ENCODE assay signal across 21 cellular contexts in genomic region chr6:129648819-129649491, GRCh38.
DNase-seq lines count a peak whose midpoint lies in the region; ATAC-seq, FAIRE-seq and TF ChIP-seq lines count a peak whose summit lies in the region.
"Had no signal": no experiment of that assay in that cellular context is flagged by ENCODE, and none has a peak within 500 bp of the region (broad histone marks: within the 10 kb centered on the region; RNA-seq: fewer than 3 reads in every experiment).

No MANE protein-coding gene starts in this region.

- TF ChIP-seq CTCF in A549 (IDR thresholded peaks at IDR 0.05) (no peak), HEK293 (tag by site-specific recombination; IDR thresholded peaks at IDR 0.05) (no peak), upper lobe of left lung (IDR thresholded peaks at IDR 0.05) (no peak), smooth muscle cell (IDR thresholded peaks at IDR 0.05; ENCODE audit: borderline replicate concordance, insufficient read depth, poor library complexity, severe bottlenecking) (no peak)

- no peak overlapping the region for H3K4me2 ChIP-seq in A549
- no peak overlapping the region for H3K4me2 ChIP-seq in smooth muscle cell
- H3K4me2 ChIP-seq: KMS-11, PC-9 had no signal

- H3K79me2 ChIP-seq in smooth muscle cell (ENCODE audit: low read depth), result no peaks in the 10 kb centered on the region

- no peaks in the 10 kb centered on the region for H3K9me3 ChIP-seq in A549
- H3K9me3 ChIP-seq in HEK293 (ENCODE audit: control insufficient read depth, insufficient read depth, low read depth, low read length), result no peaks in the 10 kb centered on the region
- no peaks in the 10 kb centered on the region for H3K9me3 ChIP-seq in upper lobe of left lung
- H3K9me3 ChIP-seq in smooth muscle cell (replicated peaks; ENCODE audit: low read depth), result no peaks in the 10 kb centered on the region
- H3K9me3 ChIP-seq: SJSA1 had no signal

- H2AFZ ChIP-seq in smooth muscle cell (ENCODE audit: low read depth), result no peak overlapping the region
- H2AFZ ChIP-seq: GM23248, PC-9 had no signal

- no peak for TF ChIP-seq RAD21 in A549 (conservative IDR thresholded peaks at IDR 0.05 in 1 of 2, IDR thresholded peaks at IDR 0.05 in 1 of 2)

- DNase-seq in A549 (ENCODE audit: low read depth in 1 of 2, low spot score in 1 of 2) (no peak), erythroblast (lab: John Stamatoyannopoulos, UW) (peak; percentile 29 to 49), mucosa of gallbladder (ENCODE audit: low spot score) (no peak), upper lobe of left lung (no peak), smooth muscle cell (lab: John Stamatoyannopoulos, UW; ENCODE audit: unreplicated experiment) (no peak)
- DNase-seq in T-helper 2 cell treated with Interferon-gamma antibody and Interleukin-4, amounts not matched to agents 5 μg/mL and 100 μg/mL, for 36 hours (ENCODE audit: low spot score), result no peak
- DNase-seq: DMS153, GM23248, MV-4-11, NCI-H1694 treated with DMSO at 0.1 percent for 48 hours, NCI-H226, NCI-H524, PC-9 had no signal

- POLR2A ChIA-PET in A549 (lab: Yijun Ruan, JAX), result interaction anchor here (0.6 kb wide), 1 partner anchor 12 kb away, joined by 4 read pairs; no protein-coding TSS in a partner anchor
- POLR2A ChIA-PET in HEK293 (lab: Yijun Ruan, JAX), result no interaction called here

- 87% methylated on average over 13 of the region's 15 CpGs for WGBS in A549 (ENCODE audit: missing lambda C conversion rate)
- 84 to 91% methylated on average over 15 of the region's 15 CpGs for WGBS in upper lobe of left lung, 2 donors
- 72% methylated on average over 15 of the region's 15 CpGs for WGBS in smooth muscle cell (ENCODE audit: low lambda C conversion rate)

- H3K4me1 Mint-ChIP-seq in T-helper 2 cell treated with Interferon-gamma antibody and Interleukin-4, amounts not matched to agents 5 μg/mL and 100 μg/mL, for 36 hours (ENCODE audit: low read depth), result peaks cover 12% of the 10 kb centered on the region

- H3K4me1 ChIP-seq in A549 (peaks cover 84% of the 10 kb centered on the region), HEK293 (ENCODE audit: control insufficient read depth, insufficient read depth, low read length) (peaks cover 16% of the 10 kb centered on the region), upper lobe of left lung (peaks cover 30 to 62% (median 40%) of the 10 kb centered on the region in 4 donors), smooth muscle cell (ENCODE audit: low read depth) (peaks cover 7% of the 10 kb centered on the region)

- CTCF ChIA-PET in A549 (lab: Yijun Ruan, JAX) (interaction anchor here (0.7 to 1.5 kb wide), 2 partner anchors 13 to 51 kb away, joined by 6 to 7 read pairs; no protein-coding TSS in a partner anchor), HEK293 (lab: Yijun Ruan, JAX) (interaction anchor here (0.7 kb wide), 1 partner anchor 494 kb away, joined by 3 read pairs; no protein-coding TSS in a partner anchor)

- H3K27ac ChIP-seq in A549 (peak overlapping the region; percentile 91 to 95; a peak in 5 of 6 replicates), HEK293 (ENCODE audit: extremely low read depth, low read depth, low read length) (no peak overlapping the region), upper lobe of left lung (peak overlapping the region in 2 of 4 donors; percentile 36 to 80), smooth muscle cell (ENCODE audit: low read depth) (no peak overlapping the region)
- H3K27ac ChIP-seq: 22Rv1, GM23248, KMS-11, PC-9, SJSA1 had no signal

- no peak for FAIRE-seq in A549 (lab: Jason Lieb, UNC)
- FAIRE-seq: GM12891, HepG2 had no signal

- no peak overlapping the region for H3K9ac ChIP-seq in smooth muscle cell (ENCODE audit: low read depth)
- H3K9ac ChIP-seq: GM23248, KMS-11 had no signal

- no peaks in the 10 kb centered on the region for H4K20me1 ChIP-seq in smooth muscle cell (ENCODE audit: low read depth)

- H3K36me3 Mint-ChIP-seq in T-helper 2 cell treated with Interferon-gamma antibody and Interleukin-4, amounts not matched to agents 5 μg/mL and 100 μg/mL, for 36 hours (ENCODE audit: low read depth), result peaks cover 1% of the 10 kb centered on the region
- H3K36me3 Mint-ChIP-seq: CD14-positive monocyte had no signal

- H3F3A ChIP-seq in smooth muscle cell (ENCODE audit: low read depth), result no peaks in the 10 kb centered on the region

- peak overlapping the region; percentile 56 for H3K27ac Mint-ChIP-seq in T-helper 2 cell treated with Interferon-gamma antibody and Interleukin-4, amounts not matched to agents 5 μg/mL and 100 μg/mL, for 36 hours
- H3K27ac Mint-ChIP-seq: CD14-positive monocyte had no signal

- TF ChIP-seq EP300 in A549 (IDR thresholded peaks at IDR 0.05) (no peak), upper lobe of left lung (IDR thresholded peaks at IDR 0.05) (no peak)

- H3K4me3 Mint-ChIP-seq in T-helper 2 cell treated with Interferon-gamma antibody and Interleukin-4, amounts not matched to agents 5 μg/mL and 100 μg/mL, for 36 hours, result no peak overlapping the region
- H3K4me3 Mint-ChIP-seq: CD14-positive monocyte had no signal

- no peaks in the 10 kb centered on the region for H3K36me3 ChIP-seq in HEK293 (ENCODE audit: control insufficient read depth in 2 of 2, insufficient read depth in 1 of 2, low read length in 2 of 2)
- no peaks in the 10 kb centered on the region for H3K36me3 ChIP-seq in upper lobe of left lung
- no peaks in the 10 kb centered on the region for H3K36me3 ChIP-seq in smooth muscle cell (ENCODE audit: low read depth)
- H3K36me3 ChIP-seq: SJSA1 had no signal

- no peak for TF ChIP-seq POLR2A in A549 (IDR thresholded peaks at IDR 0.05; ENCODE audit: low read length)
- TF ChIP-seq POLR2A in erythroblast (IDR thresholded peaks at IDR 0.05; ENCODE audit: low read length), result no peak
- no peak for TF ChIP-seq POLR2A in upper lobe of left lung (IDR thresholded peaks at IDR 0.05)

- H3K27me3 ChIP-seq in upper lobe of left lung (no peaks in the 10 kb centered on the region), smooth muscle cell (ENCODE audit: low read depth) (no peaks in the 10 kb centered on the region)
- H3K27me3 ChIP-seq: SJSA1 had no signal

- H3K9me3 Mint-ChIP-seq in T-helper 2 cell treated with Interferon-gamma antibody and Interleukin-4, amounts not matched to agents 5 μg/mL and 100 μg/mL, for 36 hours, result no peaks in the 10 kb centered on the region
- H3K9me3 Mint-ChIP-seq: CD14-positive monocyte had no signal

- ATAC-seq in A549, result no peak
- no peak for ATAC-seq in HG03342 (IDR thresholded peaks at IDR 0.05; ENCODE audit: unreplicated experiment)
- ATAC-seq in upper lobe of left lung (ENCODE audit: low FRiP score in 2 of 2), result no peak
- ATAC-seq: HepG2 had no signal

- H3K4me3 ChIP-seq in A549, result no peak overlapping the region
- no peak overlapping the region for H3K4me3 ChIP-seq in HEK293 (ENCODE audit: low read depth, low read length)
- H3K4me3 ChIP-seq in upper lobe of left lung, result no peak overlapping the region
- no peak overlapping the region for H3K4me3 ChIP-seq in smooth muscle cell
- H3K4me3 ChIP-seq: GM23248, PC-9, SJSA1 had no signal

- H3K27me3 Mint-ChIP-seq in T-helper 2 cell treated with Interferon-gamma antibody and Interleukin-4, amounts not matched to agents 5 μg/mL and 100 μg/mL, for 36 hours (ENCODE audit: low read depth), result peaks cover 2% of the 10 kb centered on the region

TF ChIP-seq in A549, 52 proteins besides CTCF, POLR2A, EP300 and RAD21 (continues in another document):
- TF ChIP-seq NFE2L2 (conservative IDR thresholded peaks at IDR 0.05; ENCODE audit: low read length) (no peak), HOXB5 (CRISPR knock-in tag; IDR thresholded peaks at IDR 0.05) (no peak), HEYL (CRISPR knock-in tag; IDR thresholded peaks at IDR 0.05) (no peak)
- TF ChIP-seq, protein P1, sequence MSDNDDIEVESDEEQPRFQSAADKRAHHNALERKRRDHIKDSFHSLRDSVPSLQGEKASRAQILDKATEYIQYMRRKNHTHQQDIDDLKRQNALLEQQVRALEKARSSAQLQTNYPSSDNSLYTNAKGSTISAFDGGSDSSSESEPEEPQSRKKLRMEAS (IDR thresholded peaks at IDR 0.05), result no peak

TF ChIP-seq in HEK293, 187 proteins besides CTCF, POLR2A, EP300 and RAD21 (continues in another document):
- TF ChIP-seq PRDM1 (tag by site-specific recombination; IDR thresholded peaks at IDR 0.05), result 0 out of 2 replicates have a peak, but pooled peaks have one; percentile 13
- TF ChIP-seq PRDM2 (tag by site-specific recombination; IDR thresholded peaks at IDR 0.05; ENCODE audit: borderline replicate concordance), result no peak

Comparison
In these comparisons a context has a peak if more than half of its experiments do, and no peak if none do; other contexts are left out.
1. DNase-seq: peak in erythroblast (2 of 2); none in A549 (0 of 2), T-helper 2 cell treated with Interferon-gamma antibody and Interleukin-4, amounts not matched to agents 5 μg/mL and 100 μg/mL, for 36 hours (single experiment), mucosa of gallbladder (single experiment), upper lobe of left lung (0 of 2) and smooth muscle cell (single experiment).
2. H3K27ac ChIP-seq: peak in A549 (2 of 2); none in HEK293 (single experiment) and smooth muscle cell (single experiment).